9 cellular contexts compared by ENCODE assay signal in the genomic region with DNA sequence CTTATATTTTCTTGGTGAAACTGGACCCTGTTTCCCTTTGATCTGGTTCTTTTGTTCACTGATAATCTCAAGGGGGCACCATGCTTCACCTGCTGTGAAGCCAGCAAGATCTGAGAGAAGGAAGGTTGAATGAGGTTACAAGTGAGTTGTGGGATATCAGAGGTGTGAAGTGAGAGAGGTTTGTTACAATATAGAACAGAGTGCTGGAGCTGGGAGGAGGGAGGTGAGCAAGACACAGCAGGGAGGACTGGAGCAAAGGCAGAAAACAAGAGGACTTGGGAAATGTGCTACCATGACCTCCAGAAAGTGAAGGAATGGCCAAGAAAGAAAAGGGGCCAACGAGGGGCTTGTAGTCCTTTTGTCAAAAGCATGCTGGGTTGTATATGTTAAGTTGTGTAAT.
"Had no signal": no experiment of that assay in that cellular context is flagged by ENCODE, and none has a peak within 500 bp of the region (broad histone marks: within the 10 kb centered on the region; RNA-seq: fewer than 3 reads in every experiment).

No MANE protein-coding gene starts in this region.

- FAIRE-seq: K562 had no signal

- H3K4me3 ChIP-seq: GM23248, HAP-1, K562 had no signal

- H2AFZ ChIP-seq: GM23248 had no signal

- H3K36me3 ChIP-seq: HAP-1 had no signal

- H3K9ac ChIP-seq: GM23248 had no signal

- H3K4me1 ChIP-seq: HAP-1 had no signal

- ATAC-seq: HCT116, K562 had no signal

- DNase-seq: GM23248, GOT3, H7, IMR-90, KG1 had no signal

- H3K9me3 ChIP-seq: HAP-1 had no signal

- H3K27ac ChIP-seq: GM23248, HL-60 had no signal
